ENCODE assay signal across 8 cellular contexts in genomic region chr3:114057011-114057347, GRCh38. TPM values are rescaled to one million over a fixed set of nuclear protein-coding genes. Genes with fewer than 3 reads are reported as not detected.
DNase-seq lines count a peak whose midpoint lies in the region; ATAC-seq, FAIRE-seq and TF ChIP-seq lines count a peak whose summit lies in the region.

No MANE protein-coding gene starts in this region.

- H3K4me3 ChIP-seq in cardiac muscle cell: peak overlapping the region; percentile 69
- peak overlapping the region; percentile 95 for H3K4me3 ChIP-seq in bronchial epithelial cell (ENCODE audit: low read depth, low read length)

- no peaks in the 10 kb centered on the region for H3K9me3 ChIP-seq in cardiac muscle cell (ENCODE audit: low read depth)

- H3K4me3 Mint-ChIP-seq in naive B cell: peak overlapping the region; percentile 89 to 99 (median 96)

- no peaks in the 10 kb centered on the region for H3K36me3 ChIP-seq in cardiac muscle cell
- H3K36me3 ChIP-seq in bronchial epithelial cell (ENCODE audit: control insufficient read depth, insufficient read depth, low read length): no peaks in the 10 kb centered on the region

- H3K9me3 Mint-ChIP-seq in naive B cell: peaks cover 0 to 3% (median 0%) of the 10 kb centered on the region in 7 donors

- DNase-seq in cardiac muscle cell (ENCODE audit: low read depth in 1 of 2, low spot score in 1 of 2): no peak
- DNase-seq in Right ventricle myocardium superior: no peak
- DNase-seq in bronchial epithelial cell (ENCODE audit: low read depth): no peak
- no peak for DNase-seq in naive B cell
- no peak for DNase-seq in NCI-H345 (lab: John Stamatoyannopoulos, UW)
- DNase-seq in DMS 273 treated with DMSO at 0.1 percent for 48 hours (lab: John Stamatoyannopoulos, UW): no peak
- no peak for DNase-seq in HT-29 (ENCODE audit: low spot score)

- no peak for FAIRE-seq in bronchial epithelial cell (lab: Jason Lieb, UNC)

- peaks cover 7% of the 10 kb centered on the region for H3K4me1 ChIP-seq in cardiac muscle cell (ENCODE audit: low read depth)

- no peak for TF ChIP-seq CTCF in cardiac muscle cell (IDR thresholded peaks at IDR 0.05; ENCODE audit: low read depth, low read length)
- TF ChIP-seq CTCF in bronchial epithelial cell (IDR thresholded peaks at IDR 0.05; ENCODE audit: insufficient read depth, low read length, severe bottlenecking): no peak

- H3K4me1 Mint-ChIP-seq in naive B cell: peaks cover 55 to 64% (median 61%) of the 10 kb centered on the region in 3 donors

- H3K27me3 Mint-ChIP-seq in naive B cell: no peaks in the 10 kb centered on the region

- ATAC-seq in Right ventricle myocardium superior (ENCODE audit: poor library complexity): no peak
- ATAC-seq in HG03571 (IDR thresholded peaks at IDR 0.05; ENCODE audit: unreplicated experiment): peak; percentile 4
- ATAC-seq in naive B cell (ENCODE audit: low read depth in 2 of 2): peak in 1 of 2 donors; percentile 0

- intact Hi-C loops in Right ventricle myocardium superior (cut with DNase I): loop anchor here (10.0 kb wide), 1 partner anchor 112 kb away; the partner anchor contains the start of gene ZDHHC23

- peak overlapping the region; percentile 52 for H3K27ac ChIP-seq in cardiac muscle cell

- H3K27me3 ChIP-seq in cardiac muscle cell: no peaks in the 10 kb centered on the region
- H3K27me3 ChIP-seq in bronchial epithelial cell (ENCODE audit: control insufficient read depth, insufficient read depth, low read length): no peaks in the 10 kb centered on the region

- H3K27ac Mint-ChIP-seq in naive B cell: peak overlapping the region; percentile 96 to 99 (median 98)

- peaks cover 0 to 11% of the 10 kb centered on the region in 2 donors for H3K36me3 Mint-ChIP-seq in naive B cell

RNA-seq across cellular contexts. Expression of gene QTRT2, which starts 0.4 kb away (rescaled TPM):
- 6.7 and 12.3 TPM in 2 replicates for total RNA-seq in cardiac muscle cell
- 8.7 and 13.8 TPM in 2 replicates for polyA plus RNA-seq in cardiac muscle cell
- 4.9 TPM for total RNA-seq in Right ventricle myocardium superior
- 18.9 and 20.5 TPM in 2 replicates for total RNA-seq in bronchial epithelial cell
- 10 to 100 TPM; 24.8 to 32.7 (median 31.0) TPM for polyA plus RNA-seq in naive B cell (ENCODE audit: low read depth in 6 of 6)
- total RNA-seq in HT-29 (2014; rRNA removed; shearing (Covaris generic)): 28.1 and 32.1 TPM in 2 replicates

RNA-seq across cellular contexts. Expression of gene CCDC191, which starts 0.7 kb away (rescaled TPM):
- total RNA-seq in cardiac muscle cell (2.7 and 5.4 TPM in 2 replicates), Right ventricle myocardium superior (1.1 TPM), bronchial epithelial cell (1.6 and 1.9 TPM in 2 replicates)
- polyA plus RNA-seq in cardiac muscle cell (5.3 and 9.0 TPM in 2 replicates), naive B cell (ENCODE audit: low read depth in 6 of 6) (10 to 100 TPM in 5 of 6 donors, 1 to 10 TPM in 1; 5.9 to 23.8 (median 14.9) TPM)
- 0.78 and 1.1 TPM in 2 replicates for total RNA-seq in HT-29 (2014; rRNA removed; shearing (Covaris generic))
